Comparison of ENCODE assay signal across 13 cellular contexts in the genomic region with DNA sequence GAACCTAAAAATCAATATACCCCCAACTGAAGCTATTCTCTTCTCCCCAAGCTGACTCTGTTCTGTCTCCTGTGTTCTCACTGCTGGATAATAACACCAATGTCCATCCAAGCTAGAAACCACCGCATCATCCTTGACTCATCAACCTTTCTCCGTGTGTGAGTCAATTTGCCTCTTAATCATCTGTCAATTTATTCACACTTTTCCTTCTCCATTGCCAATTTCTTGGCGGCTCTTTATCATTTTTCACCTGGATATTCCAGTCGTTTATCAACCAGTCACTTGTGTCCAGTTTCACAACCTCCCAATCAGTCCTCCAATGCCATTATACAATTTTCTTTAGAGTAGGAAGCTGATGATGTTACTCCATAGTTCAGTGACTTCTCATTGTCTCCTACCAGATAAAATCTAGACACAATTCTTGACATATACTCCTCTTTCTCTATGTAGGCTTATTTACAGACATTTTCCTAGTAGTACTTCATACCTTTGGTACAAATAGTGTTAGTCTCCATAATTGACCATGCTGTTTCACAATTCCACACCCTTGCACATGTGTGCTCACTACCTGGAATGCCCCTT. TPM values are rescaled to one million over a fixed set of nuclear protein-coding genes. Genes with fewer than 3 reads are reported as not detected.
A peak's percentile ranks its signal among the peaks of the same experiment; 100 is the strongest.
DNase-seq lines count a peak whose midpoint lies in the region; ATAC-seq and TF ChIP-seq lines count a peak whose summit lies in the region.
"Had no signal": no experiment of that assay in that cellular context is flagged by ENCODE, and none has a peak within 500 bp of the region (broad histone marks: within the 10 kb centered on the region; RNA-seq: fewer than 3 reads in every experiment).

No MANE protein-coding gene starts in this region.

- intact Hi-C loops in left ventricle myocardium superior (cut with micrococcal nuclease), result no loop called here
- intact Hi-C loops in body of pancreas (cut with DNase I), result no loop called here
- intact Hi-C loops in testis (cut with DNase I; ENCODE audit: low total_unique reads), result no loop called here

- H3K9me3 ChIP-seq in right atrium auricular region (no peaks in the 10 kb centered on the region), body of pancreas (no peaks in the 10 kb centered on the region), testis (no peaks in the 10 kb centered on the region)

- H3K27me3 ChIP-seq in right atrium auricular region (no peaks in the 10 kb centered on the region), body of pancreas (no peaks in the 10 kb centered on the region), testis (no peaks in the 10 kb centered on the region)

- WGBS in body of pancreas, 2 donors, result 27 to 34% methylated on average over 4 of the region's 4 CpGs
- 76 to 78% methylated on average over 4 of the region's 4 CpGs for WGBS in testis, 2 donors

- H3K36me3 ChIP-seq in right atrium auricular region (no peaks in the 10 kb centered on the region), body of pancreas (replicated peaks in 1 of 2; ENCODE audit: insufficient read depth in 1 of 2, low read depth in 2 of 2) (no peaks in the 10 kb centered on the region), testis (ENCODE audit: low read depth, missing control alignments) (no peaks in the 10 kb centered on the region)

- H3K4me1 ChIP-seq in right atrium auricular region, result peaks cover 0 to 32% of the 10 kb centered on the region in 2 donors
- peaks cover 46% of the 10 kb centered on the region for H3K4me1 ChIP-seq in body of pancreas
- peaks cover 16% of the 10 kb centered on the region for H3K4me1 ChIP-seq in testis

- TF ChIP-seq CTCF in right atrium auricular region (IDR thresholded peaks at IDR 0.05), result no peak
- no peak for TF ChIP-seq CTCF in body of pancreas (IDR thresholded peaks at IDR 0.05)
- no peak for TF ChIP-seq CTCF in testis (IDR thresholded peaks at IDR 0.05)

- H3K27ac ChIP-seq in right atrium auricular region, result peak overlapping the region; percentile 50 to 70
- H3K27ac ChIP-seq in body of pancreas, result peak overlapping the region in 3 of 4 donors; percentile 11 to 27 (median 15)
- H3K27ac ChIP-seq in testis, result peak overlapping the region in 1 of 2 donors; percentile 36
- H3K27ac ChIP-seq: SK-N-MC had no signal

- no peak for ATAC-seq in left ventricle myocardium superior
- ATAC-seq in body of pancreas, result peak; percentile 69
- no peak for ATAC-seq in GM19324 (IDR thresholded peaks at IDR 0.05; ENCODE audit: low FRiP score, unreplicated experiment)
- no peak for ATAC-seq in GM18868 (IDR thresholded peaks at IDR 0.05; ENCODE audit: unreplicated experiment)
- ATAC-seq: activated T-cell treated with anti-CD3 and anti-CD28 coated beads, Interleukin-2, amount 50 U/mL, for 72 hours had no signal

- TF ChIP-seq POLR2A in body of pancreas (IDR thresholded peaks at IDR 0.05), result no peak
- no peak for TF ChIP-seq POLR2A in testis (IDR thresholded peaks at IDR 0.05)

- no peak for DNase-seq in right atrium auricular region (ENCODE audit: low spot score)
- DNase-seq in left ventricle myocardium superior, result no peak
- peak in 2 of 4 donors; percentile 14 to 42 for DNase-seq in body of pancreas
- peak; percentile 91 for DNase-seq in kidney tubule cell (ENCODE audit: low spot score)
- DNase-seq in testis, result no peak
- DNase-seq in activated naive CD4-positive, alpha-beta T cell (lab: John Stamatoyannopoulos, UW), result no peak
- DNase-seq: activated T-cell treated with anti-CD3 and anti-CD28 coated beads, Interleukin-2, amount 50 U/mL, for 72 hours; caudate nucleus; NCI-H1092 treated with DMSO at 0.1 percent for 48 hours; NCI-H526 treated with DMSO at 0.1 percent for 48 hours had no signal

- H3K4me3 ChIP-seq in right atrium auricular region, result no peak overlapping the region
- no peak overlapping the region for H3K4me3 ChIP-seq in body of pancreas
- H3K4me3 ChIP-seq in testis, result no peak overlapping the region
- H3K4me3 ChIP-seq: SK-N-MC had no signal

RNA-seq across cellular contexts. Expression of a gene that starts 45.5 kb away (rescaled TPM):
- 10 to 100 TPM; 38.9 to 58.0 TPM for total RNA-seq in right atrium auricular region
- total RNA-seq in left ventricle myocardium superior, result 61.1 TPM
- 10 to 100 TPM; 45.4 to 80.1 TPM for total RNA-seq in body of pancreas
- total RNA-seq in testis, result 10 to 100 TPM; 49.9 to 63.9 TPM
- polyA plus RNA-seq in testis (ENCODE audit: insufficient read depth, low read depth, low replicate concordance), result 19.7 TPM
